In genomic region chr3:35616346-35616745, GRCh38 we compare ENCODE assay signal across 22 cellular contexts. TPM values are rescaled to one million over a fixed set of nuclear protein-coding genes. Genes with fewer than 3 reads are reported as not detected.
DNase-seq lines count a peak whose midpoint lies in the region; ATAC-seq and TF ChIP-seq lines count a peak whose summit lies in the region.
"Had no signal": no experiment of that assay in that cellular context is flagged by ENCODE, and none has a peak within 500 bp of the region (broad histone marks: within the 10 kb centered on the region; RNA-seq: fewer than 3 reads in every experiment).

No MANE protein-coding gene starts in this region.

- dilution Hi-C loops in mammary epithelial cell (cut with HindIII; ENCODE audit: low sequenced_read_pairs) = no loop called here

- H3K4me3 ChIP-seq in mammary epithelial cell (replicated peaks in 1 of 3; ENCODE audit: insufficient read depth in 1 of 3, low read depth in 2 of 3, low read length in 3 of 3) (no peak overlapping the region), SU-DHL-6 (ENCODE audit: insufficient read depth, low read length, poor library complexity, severe bottlenecking) (no peak overlapping the region)

- no peak overlapping the region for H2AFZ ChIP-seq in mammary epithelial cell (ENCODE audit: low read depth, low read length)
- peak overlapping the region; percentile 9 for H2AFZ ChIP-seq in SU-DHL-6 (ENCODE audit: low read depth, low read length, severe bottlenecking)

- H3K27me3 Mint-ChIP-seq in MCF 10A (ENCODE audit: insufficient read depth, unreplicated experiment) (peaks cover 14% of the 10 kb centered on the region), WTC11 (ENCODE audit: low read depth) (no peaks in the 10 kb centered on the region)
- H3K27me3 Mint-ChIP-seq: CD4-positive, CD25-positive, alpha-beta regulatory T cell had no signal

- in situ Hi-C loops in mammary epithelial cell (cut with MboI; ENCODE audit: low sequenced_read_pairs in 2 of 2) = no loop called here

- H3K9me3 ChIP-seq in mammary epithelial cell (replicated peaks; ENCODE audit: insufficient read depth, low read length) (peaks cover 2% of the 10 kb centered on the region), SU-DHL-6 (ENCODE audit: insufficient read depth, low read length) (no peaks in the 10 kb centered on the region)
- H3K9me3 ChIP-seq: BE2C, SK-N-SH had no signal

- H3K4me1 ChIP-seq in mammary epithelial cell (ENCODE audit: insufficient read depth, low read length) = no peaks in the 10 kb centered on the region
- H3K4me1 ChIP-seq: BE2C had no signal

- POLR2A ChIA-PET in MCF 10A (lab: Yijun Ruan, JAX) (no interaction called here), WTC11 (lab: Charles Lee) (no interaction called here)

- DNase-seq in MCF 10A (ENCODE audit: unreplicated experiment) = peak; percentile 14
- no peak for DNase-seq in mammary epithelial cell
- DNase-seq in kidney tubule cell (ENCODE audit: low spot score) = peak; percentile 44
- DNase-seq in AG20443 (ENCODE audit: low spot score) = no peak
- no peak for DNase-seq in WTC11 (ENCODE audit: low spot score)
- DNase-seq: BE2C; CD4-positive, CD25-positive, alpha-beta regulatory T cell; DMS153; KBM-7; NCI-H1048; NCI-H1417; NCI-H1694; NCI-H2081; NCI-H2227 treated with DMSO at 0.1 percent for 48 hours; NCI-H526 treated with DMSO at 0.1 percent for 48 hours; SIG-M5; SK-N-SH had no signal

- no peak overlapping the region for H3K9ac ChIP-seq in mammary epithelial cell (ENCODE audit: insufficient read depth, low read length)
- no peak overlapping the region for H3K9ac ChIP-seq in SU-DHL-6 (ENCODE audit: low read length)
- H3K9ac ChIP-seq: SK-N-SH had no signal

- H3K4me2 ChIP-seq in mammary epithelial cell (ENCODE audit: insufficient read depth, low read depth, low read length) (no peak overlapping the region), SU-DHL-6 (ENCODE audit: low read depth, low read length, poor library complexity, severe bottlenecking) (no peak overlapping the region)
- H3K4me2 ChIP-seq: SK-N-SH had no signal

- H4K20me1 ChIP-seq in mammary epithelial cell (ENCODE audit: insufficient read depth, low read length) (no peaks in the 10 kb centered on the region), SU-DHL-6 (ENCODE audit: low read depth, low read length) (no peaks in the 10 kb centered on the region)

- H3K27ac Mint-ChIP-seq in MCF 10A (ENCODE audit: low read depth, unreplicated experiment) (no peak overlapping the region), WTC11 (no peak overlapping the region)
- H3K27ac Mint-ChIP-seq: CD4-positive, CD25-positive, alpha-beta regulatory T cell had no signal

- H3K9me3 Mint-ChIP-seq in MCF 10A (ENCODE audit: unreplicated experiment) (no peaks in the 10 kb centered on the region), WTC11 (peaks cover 6% of the 10 kb centered on the region; the same call in 1 of the 2 replicates)

- no TSS peak for BruUV-seq in MCF 10A (replicated peaks; lab: Mats Ljungman, UMichigan)
- no TSS peak for BruUV-seq in mammary epithelial cell (replicated peaks; lab: Mats Ljungman, UMichigan)

- no peak for TF ChIP-seq CTCF in MCF 10A (IDR thresholded peaks at IDR 0.05; ENCODE audit: unreplicated experiment)
- no peak for TF ChIP-seq CTCF in mammary epithelial cell (conservative IDR thresholded peaks at IDR 0.05 in 1 of 2, IDR thresholded peaks at IDR 0.05 in 1 of 2; ENCODE audit: extremely low read depth in 1 of 2, insufficient read depth in 1 of 2, low read depth in 1 of 2, low read length in 2 of 2)
- no peak for TF ChIP-seq CTCF in SU-DHL-6 (IDR thresholded peaks at IDR 0.05; ENCODE audit: insufficient read depth, low read length, poor library complexity, severe bottlenecking)
- no peak for TF ChIP-seq CTCF in WTC11 (IDR thresholded peaks at IDR 0.05)

- CTCF ChIA-PET in MCF 10A (lab: Yijun Ruan, JAX) = no interaction called here
- CTCF ChIA-PET in mammary epithelial cell (lab: Charles Lee; ENCODE audit: low non-redundant PET) = no interaction called here
- CTCF ChIA-PET in WTC11 (lab: Charles Lee) = no interaction called here

- H3K4me3 Mint-ChIP-seq in MCF 10A (ENCODE audit: unreplicated experiment) (no peak overlapping the region), WTC11 (no peak overlapping the region)
- H3K4me3 Mint-ChIP-seq: CD4-positive, CD25-positive, alpha-beta regulatory T cell had no signal

- no peaks in the 10 kb centered on the region for H3K9me2 ChIP-seq in SU-DHL-6 (replicated peaks; ENCODE audit: insufficient read depth, low read length)
- H3K9me2 ChIP-seq: SK-N-SH had no signal

- ATAC-seq in HG02642 (IDR thresholded peaks at IDR 0.05; ENCODE audit: poor library complexity, unreplicated experiment) = no peak
- ATAC-seq in WTC11 = no peak
- ATAC-seq: Panc1 had no signal

- no peaks in the 10 kb centered on the region for H3K36me3 ChIP-seq in mammary epithelial cell (ENCODE audit: insufficient read depth, low read length)
- no peaks in the 10 kb centered on the region for H3K36me3 ChIP-seq in SU-DHL-6 (ENCODE audit: low read length)
- H3K36me3 ChIP-seq: BE2C had no signal

- no peaks in the 10 kb centered on the region for H3K79me2 ChIP-seq in mammary epithelial cell (ENCODE audit: insufficient read depth, low read length)
- H3K79me2 ChIP-seq in SU-DHL-6 (ENCODE audit: insufficient read depth, low read length) = no peaks in the 10 kb centered on the region

- H3K27me3 ChIP-seq in mammary epithelial cell (ENCODE audit: insufficient read depth, low read length) (no peaks in the 10 kb centered on the region), SU-DHL-6 (ENCODE audit: low read length) (no peaks in the 10 kb centered on the region)
- H3K27me3 ChIP-seq: BE2C had no signal

- no peaks in the 10 kb centered on the region for H3K4me1 Mint-ChIP-seq in MCF 10A (ENCODE audit: insufficient read depth, unreplicated experiment)
- H3K4me1 Mint-ChIP-seq in WTC11 = no peaks in the 10 kb centered on the region
- H3K4me1 Mint-ChIP-seq: CD4-positive, CD25-positive, alpha-beta regulatory T cell had no signal

- intact Hi-C loops in MCF 10A (cut with micrococcal nuclease) = no loop called here
- intact Hi-C loops in mammary epithelial cell (cut with micrococcal nuclease) = no loop called here

- no peaks in the 10 kb centered on the region for H3F3A ChIP-seq in SU-DHL-6 (ENCODE audit: insufficient read depth)

- no peak overlapping the region for H3K27ac ChIP-seq in mammary epithelial cell (ENCODE audit: insufficient read depth, low read depth, low read length)
- no peak overlapping the region for H3K27ac ChIP-seq in SU-DHL-6 (ENCODE audit: low read depth, low read length)
- H3K27ac ChIP-seq: 22Rv1 had no signal

- H3K36me3 Mint-ChIP-seq in MCF 10A (ENCODE audit: insufficient read depth, unreplicated experiment) (no peaks in the 10 kb centered on the region), WTC11 (no peaks in the 10 kb centered on the region)
- H3K36me3 Mint-ChIP-seq: CD4-positive, CD25-positive, alpha-beta regulatory T cell had no signal

- 30% methylated on average over 3 of the region's 3 CpGs for WGBS in mammary epithelial cell (ENCODE audit: low coverage, missing lambda C conversion rate)

TF ChIP-seq in WTC11, 78 proteins besides CTCF, POLR2A, EP300 and RAD21 (continues in another document):
- no peak for TF ChIP-seq USF1 (CRISPR knock-in tag; IDR thresholded peaks at IDR 0.05)
- no peak for TF ChIP-seq ZNF416 (CRISPR knock-in tag; IDR thresholded peaks at IDR 0.05)
- TF ChIP-seq RORB (CRISPR knock-in tag; IDR thresholded peaks at IDR 0.05) = no peak
- TF ChIP-seq CREM (CRISPR knock-in tag; IDR thresholded peaks at IDR 0.05) = no peak
- no peak for TF ChIP-seq ZNF512 (CRISPR knock-in tag; IDR thresholded peaks at IDR 0.05; ENCODE audit: borderline replicate concordance)
- no peak for TF ChIP-seq FOXK1 (CRISPR knock-in tag; IDR thresholded peaks at IDR 0.05)
- no peak for TF ChIP-seq SP1 (CRISPR knock-in tag; conservative IDR thresholded peaks at IDR 0.05)
- no peak for TF ChIP-seq ELF4 (CRISPR knock-in tag; IDR thresholded peaks at IDR 0.05; ENCODE audit: low read depth)
- TF ChIP-seq NR2C2 (CRISPR knock-in tag; IDR thresholded peaks at IDR 0.05) = no peak
- no peak for TF ChIP-seq ZBTB43 (CRISPR knock-in tag; IDR thresholded peaks at IDR 0.05)
- no peak for TF ChIP-seq ZMAT4 (CRISPR knock-in tag; IDR thresholded peaks at IDR 0.05)
- TF ChIP-seq TCF7 (CRISPR knock-in tag; IDR thresholded peaks at IDR 0.05; ENCODE audit: low read depth) = no peak

RNA-seq across cellular contexts. Expression of gene ARPP21, which starts 23.0 kb away (rescaled TPM):
- not detected in 2 replicates for total RNA-seq in MCF 10A (2022)
- not detected for total RNA-seq in mammary epithelial cell
- not detected for polyA plus RNA-seq in mammary epithelial cell
- polyA minus RNA-seq in mammary epithelial cell = not detected
- total RNA-seq in WTC11 (2021) = not detected in 3 replicates
- total RNA-seq: CD4-positive, CD25-positive, alpha-beta regulatory T cell; NCI-H460 had no signal
- polyA plus RNA-seq: CD4-positive, CD25-positive, alpha-beta regulatory T cell had no signal

Comparison
In these comparisons a context has a peak if more than half of its experiments do, and no peak if none do; other contexts are left out.
1. DNase-seq: peak in MCF 10A (single experiment) and kidney tubule cell (single experiment); none in mammary epithelial cell (single experiment), AG20443 (single experiment) and WTC11 (single experiment).